Comparison of ENCODE assay signal across 10 cellular contexts in genomic region chr19:3536429-3537100, GRCh38. TPM values are rescaled to one million over a fixed set of nuclear protein-coding genes. Genes with fewer than 3 reads are reported as not detected.
DNase-seq lines count a peak whose midpoint lies in the region; ATAC-seq and TF ChIP-seq lines count a peak whose summit lies in the region.
"Had no signal": no experiment of that assay in that cellular context is flagged by ENCODE, and none has a peak within 500 bp of the region (broad histone marks: within the 10 kb centered on the region; RNA-seq: fewer than 3 reads in every experiment).

No MANE protein-coding gene starts in this region.

- H4K20me1 ChIP-seq in BLaER1 treated with 17β-estradiol and CSF1 and Interleukin-3, amounts not matched to agents 10 nM and 100 nM, result peaks cover 65 to 85% (median 75%) of the 10 kb centered on the region in 11 experiments; a peak in 21 of 22 replicates

- H3K27ac ChIP-seq in BLaER1 treated with 17β-estradiol and CSF1 and Interleukin-3, amounts not matched to agents 10 nM and 100 nM, result no peak overlapping the region; a peak in 1 of 22 replicates
- H3K27ac ChIP-seq in angular gyrus (ENCODE audit: low read depth, low read length) (peak overlapping the region; percentile 69), heart right ventricle (peak overlapping the region in 5 of 10 donors; percentile 9 to 30 (median 21))

- peak; percentile 11 to 57 (median 36) for ATAC-seq in heart right ventricle
- ATAC-seq in stimulated activated naive CD8-positive, alpha-beta T cell treated with anti-CD3 and anti-CD28 coated beads, Interleukin-15, Interleukin-2, amounts not matched to agents 100 U/mL and 50 U/mL, for 24 hours, result no peak

- no peak for TF ChIP-seq CTCF in heart right ventricle (IDR thresholded peaks at IDR 0.05)

- DNase-seq in heart right ventricle (peak in 1 of 2 donors; percentile 50), posterior cingulate gyrus (peak in 9 of 10 donors; percentile 43 to 97 (median 64)), iPS-NIHi7 (ENCODE audit: extremely low spot score) (no peak), activated gamma-delta T cell treated with Interleukin-2 at 50 U/mL for 16 hours (no peak)
- no peak for DNase-seq in stimulated activated naive CD8-positive, alpha-beta T cell treated with anti-CD3 and anti-CD28 coated beads, Interleukin-15, Interleukin-2, amounts not matched to agents 100 U/mL and 50 U/mL, for 24 hours
- DNase-seq in stimulated activated CD4-positive, alpha-beta T cell treated with anti-CD3 and anti-CD28 coated beads, Interleukin-4, amount 100 ng/mL, for 1 hour, result no peak
- DNase-seq: naive B cell had no signal

- 72 to 78% methylated on average over 26 to 27 of the region's 27 CpGs for WGBS in heart right ventricle, 2 donors

- H3K4me1 ChIP-seq in BLaER1 treated with 17β-estradiol and CSF1 and Interleukin-3, amounts not matched to agents 10 nM and 100 nM, result peaks cover 14 to 54% (median 51%) of the 10 kb centered on the region in 10 experiments; a peak in 19 of 20 replicates
- peaks cover 0 to 13% (median 0%) of the 10 kb centered on the region in 9 donors for H3K4me1 ChIP-seq in heart right ventricle

- H3K9ac ChIP-seq in BLaER1 treated with 17β-estradiol and CSF1 and Interleukin-3, amounts not matched to agents 10 nM and 100 nM, result peak overlapping the region in 7 of 11 experiments; percentile 12 to 59 (median 44); a peak in 6 of 22 replicates

- H3K27me3 ChIP-seq in BLaER1 treated with 17β-estradiol and CSF1 and Interleukin-3, amounts not matched to agents 10 nM and 100 nM, result no peaks in the 10 kb centered on the region
- no peaks in the 10 kb centered on the region for H3K27me3 ChIP-seq in heart right ventricle

- H3K4me3 ChIP-seq in BLaER1 treated with 17β-estradiol and CSF1 and Interleukin-3, amounts not matched to agents 10 nM and 100 nM, result no peak overlapping the region
- H3K4me3 ChIP-seq in heart right ventricle, result no peak overlapping the region

- peaks cover 42 to 73% (median 59%) of the 10 kb centered on the region in 11 experiments for H3K36me3 ChIP-seq in BLaER1 treated with 17β-estradiol and CSF1 and Interleukin-3, amounts not matched to agents 10 nM and 100 nM
- H3K36me3 ChIP-seq in heart right ventricle, result peaks cover 0 to 69% (median 39%) of the 10 kb centered on the region in 9 donors

- peak overlapping the region; percentile 37 to 88 (median 75) for H3K4me2 ChIP-seq in BLaER1 treated with 17β-estradiol and CSF1 and Interleukin-3, amounts not matched to agents 10 nM and 100 nM

- intact Hi-C loops in heart right ventricle (cut with DNase I), result no loop called here
- intact Hi-C loops in posterior cingulate gyrus (cut with DNase I), result no loop called here

- peaks cover 0 to 6% (median 0%) of the 10 kb centered on the region in 11 experiments; a peak in 4 of 22 replicates for H3K9me3 ChIP-seq in BLaER1 treated with 17β-estradiol and CSF1 and Interleukin-3, amounts not matched to agents 10 nM and 100 nM (replicated peaks in 1 of 11)
- H3K9me3 ChIP-seq in heart right ventricle, result peaks cover 0 to 4% (median 0%) of the 10 kb centered on the region in 11 donors

RNA-seq across cellular contexts. Expression of gene TEKTIP1, which starts 2.4 kb away (rescaled TPM):
- total RNA-seq in heart right ventricle, result 1 to 10 TPM in 2 of 10 donors, under 1 TPM in 8; 0.38 to 1.3 (median 0.79) TPM
- polyA plus RNA-seq in heart right ventricle, result under 1 TPM in 1 of 2 donors, not detected in 1; 0.09 TPM
- polyA plus RNA-seq: BJ had no signal

RNA-seq across cellular contexts. Expression of gene MFSD12, which starts 20.8 kb away (rescaled TPM):
- total RNA-seq in heart right ventricle, result 10 to 100 TPM; 11.6 to 41.3 (median 21.0) TPM
- 10 to 100 TPM; 24.3 to 43.2 TPM for polyA plus RNA-seq in heart right ventricle

RNA-seq across cellular contexts. Expression of gene FZR1, which starts 30.5 kb away (rescaled TPM):
- total RNA-seq in heart right ventricle, result 10 to 100 TPM; 21.0 to 30.8 (median 27.1) TPM
- polyA plus RNA-seq in heart right ventricle, result 10 to 100 TPM; 13.5 to 15.2 TPM

RNA-seq across cellular contexts. Expression of gene DOHH, which starts 36.1 kb away (rescaled TPM):
- total RNA-seq in heart right ventricle, result 10 to 100 TPM in 5 of 10 donors, 1 to 10 TPM in 5; 7.2 to 14.9 (median 9.4) TPM
- polyA plus RNA-seq in heart right ventricle, result 10 to 100 TPM; 13.2 to 30.4 TPM

RNA-seq across cellular contexts. Expression of gene HMG20B, which starts 36.2 kb away (rescaled TPM):
- 10 to 100 TPM; 19.5 to 49.3 (median 30.3) TPM for total RNA-seq in heart right ventricle
- polyA plus RNA-seq in heart right ventricle, result 10 to 100 TPM; 65.2 to 73.3 TPM

Comparison
In these comparisons a context has a peak if more than half of its experiments do, and no peak if none do; other contexts are left out.
1. DNase-seq: peak in posterior cingulate gyrus (9 of 10); none in stimulated activated naive CD8-positive, alpha-beta T cell treated with anti-CD3 and anti-CD28 coated beads, Interleukin-15, Interleukin-2, amounts not matched to agents 100 U/mL and 50 U/mL, for 24 hours (single experiment), stimulated activated CD4-positive, alpha-beta T cell treated with anti-CD3 and anti-CD28 coated beads, Interleukin-4, amount 100 ng/mL, for 1 hour (single experiment), iPS-NIHi7 (single experiment) and activated gamma-delta T cell treated with Interleukin-2 at 50 U/mL for 16 hours (single experiment).